In genomic region chr3:129315386-129315991, GRCh38 we compare ENCODE assay signal across 8 cellular contexts. TPM values are rescaled to one million over a fixed set of nuclear protein-coding genes. Genes with fewer than 3 reads are reported as not detected.
DNase-seq lines count a peak whose midpoint lies in the region; ATAC-seq and TF ChIP-seq lines count a peak whose summit lies in the region.

No MANE protein-coding gene starts in this region.

- POLR2A ChIA-PET in IMR-90 (lab: Charles Lee; ENCODE audit: unreplicated experiment): no interaction called here
- POLR2A ChIA-PET in naive thymus-derived CD8-positive, alpha-beta T cell (lab: Charles Lee): interaction anchor here (0.6 to 7.5 kb wide), 43 partner anchors 8 to 622 kb away, joined by 3 to 151 read pairs (median 6); partner anchors contain the start of genes ACAD9, CFAP92, CNBP and COPG1

- H3K4ac ChIP-seq in IMR-90 (ENCODE audit: low read depth, low read length): peak overlapping the region; percentile 88

- peak overlapping the region; percentile 97 for H2AK9ac ChIP-seq in IMR-90 (replicated peaks; ENCODE audit: low read depth, low read length, poor library complexity)

- peak overlapping the region; percentile 91 for H3K4me3 ChIP-seq in IMR-90 (ENCODE audit: insufficient read depth, low read depth, low read length)

- peak overlapping the region; percentile 89 for H3K9ac ChIP-seq in IMR-90 (ENCODE audit: low read depth, low read length)

- ATAC-seq in IMR-90 (ENCODE audit: low read depth) (peak; percentile 16), esophagus mucosa (peak; percentile 2), GM18520 (IDR thresholded peaks at IDR 0.05; ENCODE audit: unreplicated experiment) (no peak), GM18868 (IDR thresholded peaks at IDR 0.05; ENCODE audit: unreplicated experiment) (no peak)
- peak; percentile 15 to 36 for ATAC-seq in naive thymus-derived CD8-positive, alpha-beta T cell

- H3K4me1 Mint-ChIP-seq in naive thymus-derived CD8-positive, alpha-beta T cell: peaks cover 21 to 32% (median 31%) of the 10 kb centered on the region in 4 donors

- H3K14ac ChIP-seq in IMR-90 (replicated peaks; ENCODE audit: low read depth, low read length): peak overlapping the region; percentile 93

- CTCF ChIA-PET in IMR-90 (lab: Yijun Ruan, JAX): interaction anchor here (0.9 to 1.6 kb wide), 6 partner anchors 11 to 345 kb away, joined by 3 to 6 read pairs (median 4); no protein-coding TSS in a partner anchor

- no peaks in the 10 kb centered on the region for H3K27me3 Mint-ChIP-seq in naive thymus-derived CD8-positive, alpha-beta T cell

- no peak overlapping the region for H2BK20ac ChIP-seq in IMR-90 (ENCODE audit: low read depth, low read length)

- dilution Hi-C loops in IMR-90 (cut with HindIII; ENCODE audit: low sequenced_read_pairs, unreplicated experiment): no loop called here

- H2BK5ac ChIP-seq in IMR-90 (ENCODE audit: low read depth, low read length, poor library complexity, severe bottlenecking): peak overlapping the region; percentile 58

- H4K5ac ChIP-seq in IMR-90 (ENCODE audit: low read depth, low read length): peak overlapping the region; percentile 13; the same call in 1 of the 2 replicates

- H3K79me1 ChIP-seq in IMR-90 (ENCODE audit: low read depth in 1 of 2, low read length in 2 of 2): peaks cover 0 to 35% of the 10 kb centered on the region in 2 experiments; a peak in 3 of 4 replicates

- H3K23ac ChIP-seq in IMR-90 (ENCODE audit: low read depth, low read length): peak overlapping the region; percentile 96

- no peaks in the 10 kb centered on the region for H3K9me3 Mint-ChIP-seq in naive thymus-derived CD8-positive, alpha-beta T cell

- no peaks in the 10 kb centered on the region for H3K9me3 ChIP-seq in IMR-90 (ENCODE audit: control insufficient read depth, insufficient read depth, low read length)

- 1% methylated on average over 34 of the region's 64 CpGs; no CpG with 5 or more reads in 1 of the 2 experiments for WGBS in IMR-90 (ENCODE audit: extremely low coverage in 2 of 2, insufficient read length in 1 of 2), 2 experiments

- peak overlapping the region; percentile 81 for H3K27ac ChIP-seq in IMR-90 (ENCODE audit: insufficient read depth, low read length)

- H3K4me2 ChIP-seq in IMR-90 (ENCODE audit: low read depth, low read length): peak overlapping the region; percentile 79

- peak overlapping the region; percentile 82 for H3K56ac ChIP-seq in IMR-90 (ENCODE audit: extremely low read depth, insufficient read depth, low read length)

- no peaks in the 10 kb centered on the region; the same call in 1 of the 2 replicates for H3K36me3 ChIP-seq in IMR-90 (ENCODE audit: control insufficient read depth, insufficient read depth, low read length)

- H4K8ac ChIP-seq in IMR-90 (ENCODE audit: low read depth in 2 of 2, low read length in 2 of 2): peak overlapping the region; percentile 1 to 79; a peak in 3 of 4 replicates

- DNase-seq in ELF-1 (ENCODE audit: low read depth, low spot score): peak; percentile 49
- DNase-seq in IMR-90: peak; percentile 21
- peak; percentile 29 for DNase-seq in activated CD8-positive, alpha-beta memory T cell treated with anti-CD3 and anti-CD28 coated beads, Interleukin-2, amount 50 U/mL, for 4 hours
- peak in 9 of 10 donors; percentile 16 to 71 (median 41) for DNase-seq in naive thymus-derived CD8-positive, alpha-beta T cell
- DNase-seq in A172 (ENCODE audit: low spot score): no peak

- no peaks in the 10 kb centered on the region for H3K27me3 ChIP-seq in IMR-90 (ENCODE audit: control insufficient read depth, insufficient read depth, low read length)

- peaks cover 6% of the 10 kb centered on the region; the same call in 1 of the 2 replicates for H3K4me1 ChIP-seq in IMR-90 (ENCODE audit: control insufficient read depth, insufficient read depth, low read length)

- no peak overlapping the region; the same call in 1 of the 2 replicates for H3K18ac ChIP-seq in IMR-90 (ENCODE audit: low read depth, low read length)

- TSS peak; percentile 91 for BruUV-seq in IMR-90 (replicated peaks; lab: Mats Ljungman, UMichigan)

- H2AFZ ChIP-seq in IMR-90 (replicated peaks; ENCODE audit: low read length, poor library complexity): peak overlapping the region; percentile 91

- peak overlapping the region; percentile 52 for H4K91ac ChIP-seq in IMR-90 (ENCODE audit: insufficient read depth, low read depth, low read length)

- H3K27ac Mint-ChIP-seq in naive thymus-derived CD8-positive, alpha-beta T cell: peak overlapping the region; percentile 67 to 96 (median 92)

- peak overlapping the region; percentile 88 for H2AK5ac ChIP-seq in IMR-90 (ENCODE audit: low read depth, low read length)

- H3K9me1 ChIP-seq in IMR-90 (ENCODE audit: insufficient read depth, low read length): peaks cover 21% of the 10 kb centered on the region

- no peak overlapping the region for H2BK15ac ChIP-seq in IMR-90 (ENCODE audit: low read depth, low read length)

- in situ Hi-C loops in IMR-90 (cut with MboI; ENCODE audit: low sequenced_read_pairs): no loop called here

- no peak overlapping the region for H2BK120ac ChIP-seq in IMR-90 (ENCODE audit: low read depth, low read length)

- TF ChIP-seq RAD21 in IMR-90 (IDR thresholded peaks at IDR 0.05; ENCODE audit: low read length): no peak

- H3K36me3 Mint-ChIP-seq in naive thymus-derived CD8-positive, alpha-beta T cell: no peaks in the 10 kb centered on the region

- H3K4me3 Mint-ChIP-seq in naive thymus-derived CD8-positive, alpha-beta T cell: peak overlapping the region; percentile 89 to 97 (median 94)

- TF ChIP-seq CTCF in IMR-90 (conservative IDR thresholded peaks at IDR 0.05; ENCODE audit: low read depth, low read length): no peak

- TF ChIP-seq POLR2A in IMR-90 (IDR thresholded peaks at IDR 0.05; ENCODE audit: low read depth, low read length): no peak

- intact Hi-C loops in IMR-90 (cut with micrococcal nuclease): no loop called here

- peaks cover 8% of the 10 kb centered on the region; the same call in 1 of the 2 replicates for H4K20me1 ChIP-seq in IMR-90 (ENCODE audit: insufficient read depth, low read length)

TF ChIP-seq in IMR-90, 13 proteins besides CTCF, POLR2A, EP300 and RAD21:
- TF ChIP-seq RCOR1 (IDR thresholded peaks at IDR 0.05; ENCODE audit: insufficient replicate concordance, low read length) (no peak), MXI1 (IDR thresholded peaks at IDR 0.05; ENCODE audit: borderline replicate concordance, low read depth, low read length) (no peak), USF2 (IDR thresholded peaks at IDR 0.05; ENCODE audit: low read depth, low read length) (no peak), MAZ (IDR thresholded peaks at IDR 0.05; ENCODE audit: borderline replicate concordance, low read depth, low read length) (no peak)

RNA-seq across cellular contexts. Expression of gene HMCES, which starts 36.8 kb away (rescaled TPM):
- 25.8 and 26.0 TPM in 2 replicates for total RNA-seq in IMR-90 (2012; rRNA removed)
- polyA plus RNA-seq in IMR-90 (2012; rRNA removed): 25.9 and 30.5 TPM in 2 replicates
- polyA plus RNA-seq in IMR-90 (2012; cell fraction: cytosol; rRNA removed): 16.8 and 25.4 TPM in 2 replicates
- polyA plus RNA-seq in IMR-90 (2012; cell fraction: nucleus; rRNA removed; ENCODE audit: low replicate concordance): 11.2 and 17.5 TPM in 2 replicates
- 37.2 TPM for total RNA-seq in esophagus mucosa
- total RNA-seq in naive thymus-derived CD8-positive, alpha-beta T cell: 10 to 100 TPM; 54.5 to 62.2 TPM
- polyA plus RNA-seq in naive thymus-derived CD8-positive, alpha-beta T cell: 100 to 1,000 TPM in 1 of 3 donors, 10 to 100 TPM in 2; 82.2 to 112 (median 83.9) TPM
- 97.1 and 121 TPM in 2 replicates for total RNA-seq in A172 (2014; rRNA removed; shearing (Covaris generic))

Comparison
In these comparisons a context has a peak if more than half of its experiments do, and no peak if none do; other contexts are left out.
1. ATAC-seq: peak in IMR-90 (single experiment), esophagus mucosa (single experiment) and naive thymus-derived CD8-positive, alpha-beta T cell (2 of 2); none in GM18520 (single experiment) and GM18868 (single experiment).